In genomic region chr10:113060221-113061053, GRCh38 we compare ENCODE assay signal across 11 cellular contexts.
A peak's percentile ranks its signal among the peaks of the same experiment; 100 is the strongest.
DNase-seq lines count a peak whose midpoint lies in the region; ATAC-seq, FAIRE-seq and TF ChIP-seq lines count a peak whose summit lies in the region.
"Had no signal": no experiment of that assay in that cellular context is flagged by ENCODE, and none has a peak within 500 bp of the region (broad histone marks: within the 10 kb centered on the region; RNA-seq: fewer than 3 reads in every experiment).

No MANE protein-coding gene starts in this region.

- DNase-seq in CMK (ENCODE audit: low read depth) = peak; percentile 58
- peak; percentile 38 to 39 for DNase-seq in SJSA1 (ENCODE audit: low read depth in 1 of 2, low spot score in 2 of 2)
- DNase-seq in heart left ventricle = peak; percentile 48 to 80 (median 68)
- no peak for DNase-seq in effector memory CD8-positive, alpha-beta T cell
- no peak for DNase-seq in GM19239 (ENCODE audit: insufficient read length, low spot score)
- DNase-seq in NCI-H1105 (lab: John Stamatoyannopoulos, UW) = no peak
- DNase-seq: central memory CD4-positive, alpha-beta T cell; EL had no signal

- no peak overlapping the region for H3K27ac Mint-ChIP-seq in effector memory CD8-positive, alpha-beta T cell
- H3K27ac Mint-ChIP-seq: stimulated activated naive CD8-positive, alpha-beta T cell treated with anti-CD3 and anti-CD28 coated beads, Interleukin-15, Interleukin-2, amounts not matched to agents 100 ng/mL and 50 ng/mL, for 24 hours had no signal

- ATAC-seq in heart left ventricle (peak; percentile 62 to 82 (median 78)), HG03175 (IDR thresholded peaks at IDR 0.05; ENCODE audit: unreplicated experiment) (no peak)
- no peak for ATAC-seq in effector memory CD8-positive, alpha-beta T cell (replicated peaks)

- H3K9ac ChIP-seq in rectal smooth muscle tissue (ENCODE audit: low read length) = no peak overlapping the region

- H3K27ac ChIP-seq in SJSA1 (peak overlapping the region; percentile 29; the same call in 1 of the 2 replicates), heart left ventricle (peak overlapping the region; percentile 62 to 82 (median 76)), rectal smooth muscle tissue (ENCODE audit: low read depth, low read length) (peak overlapping the region; percentile 53)

- TF ChIP-seq CTCF in heart left ventricle (IDR thresholded peaks at IDR 0.05) = no peak

- H3K27me3 ChIP-seq in SJSA1 (replicated peaks) (no peaks in the 10 kb centered on the region), heart left ventricle (no peaks in the 10 kb centered on the region), rectal smooth muscle tissue (ENCODE audit: control insufficient read depth, insufficient read depth, low read length) (no peaks in the 10 kb centered on the region)

- H3K4me1 ChIP-seq in SJSA1 (replicated peaks) (peaks cover 90% of the 10 kb centered on the region), heart left ventricle (peaks cover 0 to 79% (median 47%) of the 10 kb centered on the region in 12 donors), rectal smooth muscle tissue (ENCODE audit: control insufficient read depth, insufficient read depth, low read length) (peaks cover 54% of the 10 kb centered on the region)

- H3K9me3 ChIP-seq in SJSA1 (replicated peaks) (no peaks in the 10 kb centered on the region), heart left ventricle (no peaks in the 10 kb centered on the region)

- no peaks in the 10 kb centered on the region for H3K27me3 Mint-ChIP-seq in effector memory CD8-positive, alpha-beta T cell
- H3K27me3 Mint-ChIP-seq: stimulated activated naive CD8-positive, alpha-beta T cell treated with anti-CD3 and anti-CD28 coated beads, Interleukin-15, Interleukin-2, amounts not matched to agents 100 ng/mL and 50 ng/mL, for 24 hours had no signal

- no peak overlapping the region for H3K4me3 Mint-ChIP-seq in effector memory CD8-positive, alpha-beta T cell
- H3K4me3 Mint-ChIP-seq: stimulated activated naive CD8-positive, alpha-beta T cell treated with anti-CD3 and anti-CD28 coated beads, Interleukin-15, Interleukin-2, amounts not matched to agents 100 ng/mL and 50 ng/mL, for 24 hours had no signal

- 29 to 51% (median 42%) methylated on average over 15 of the region's 15 CpGs for WGBS in heart left ventricle, 4 donors

- H3K4me3 ChIP-seq in SJSA1 (no peak overlapping the region), heart left ventricle (peak overlapping the region in 9 of 12 donors; percentile 18 to 37 (median 30)), rectal smooth muscle tissue (ENCODE audit: low read length) (peak overlapping the region; percentile 44)

- no peak for FAIRE-seq in GM19239 (lab: Jason Lieb, UNC)

- TF ChIP-seq POLR2A in heart left ventricle (IDR thresholded peaks at IDR 0.05) = no peak

- H3K36me3 ChIP-seq in SJSA1 (no peaks in the 10 kb centered on the region), heart left ventricle (no peaks in the 10 kb centered on the region), rectal smooth muscle tissue (ENCODE audit: control insufficient read depth, insufficient read depth, low read length) (no peaks in the 10 kb centered on the region)

- no peaks in the 10 kb centered on the region for H3K36me3 Mint-ChIP-seq in effector memory CD8-positive, alpha-beta T cell (ENCODE audit: insufficient read depth)

- intact Hi-C loops in heart left ventricle (cut with DNase I) = loop anchor here in 1 of 10 donors (5.0 kb wide), 1 partner anchor 108 kb away; the partner anchor contains the start of gene TCF7L2

- no peaks in the 10 kb centered on the region for H3K9me3 Mint-ChIP-seq in effector memory CD8-positive, alpha-beta T cell
- H3K9me3 Mint-ChIP-seq: stimulated activated naive CD8-positive, alpha-beta T cell treated with anti-CD3 and anti-CD28 coated beads, Interleukin-15, Interleukin-2, amounts not matched to agents 100 ng/mL and 50 ng/mL, for 24 hours had no signal

- H3K4me1 Mint-ChIP-seq in effector memory CD8-positive, alpha-beta T cell (ENCODE audit: low read depth in 2 of 2) = peaks cover 0 to 6% of the 10 kb centered on the region in 2 donors

Comparison
In these comparisons a context has a peak if more than half of its experiments do, and no peak if none do; other contexts are left out.
1. DNase-seq: peak in CMK (single experiment), SJSA1 (2 of 2) and heart left ventricle (5 of 5); none in effector memory CD8-positive, alpha-beta T cell (0 of 3), GM19239 (single experiment) and NCI-H1105 (single experiment).
2. ATAC-seq: peak in heart left ventricle (4 of 4); none in effector memory CD8-positive, alpha-beta T cell (single experiment) and HG03175 (single experiment).
3. Peak in every context shown above with its lines, with median percentiles within 50 percentile points of each other: H3K27ac ChIP-seq.